Comparison of ENCODE assay signal across 1 cellular context in genomic region chr2:172571245-172571644, GRCh38.
TF ChIP-seq lines count a peak whose summit lies in the region.

No MANE protein-coding gene starts in this region.

TF ChIP-seq in HepG2, 621 proteins besides CTCF, POLR2A, EP300 and RAD21 (continued from another document and continues in another):
- TF ChIP-seq, protein P1, sequence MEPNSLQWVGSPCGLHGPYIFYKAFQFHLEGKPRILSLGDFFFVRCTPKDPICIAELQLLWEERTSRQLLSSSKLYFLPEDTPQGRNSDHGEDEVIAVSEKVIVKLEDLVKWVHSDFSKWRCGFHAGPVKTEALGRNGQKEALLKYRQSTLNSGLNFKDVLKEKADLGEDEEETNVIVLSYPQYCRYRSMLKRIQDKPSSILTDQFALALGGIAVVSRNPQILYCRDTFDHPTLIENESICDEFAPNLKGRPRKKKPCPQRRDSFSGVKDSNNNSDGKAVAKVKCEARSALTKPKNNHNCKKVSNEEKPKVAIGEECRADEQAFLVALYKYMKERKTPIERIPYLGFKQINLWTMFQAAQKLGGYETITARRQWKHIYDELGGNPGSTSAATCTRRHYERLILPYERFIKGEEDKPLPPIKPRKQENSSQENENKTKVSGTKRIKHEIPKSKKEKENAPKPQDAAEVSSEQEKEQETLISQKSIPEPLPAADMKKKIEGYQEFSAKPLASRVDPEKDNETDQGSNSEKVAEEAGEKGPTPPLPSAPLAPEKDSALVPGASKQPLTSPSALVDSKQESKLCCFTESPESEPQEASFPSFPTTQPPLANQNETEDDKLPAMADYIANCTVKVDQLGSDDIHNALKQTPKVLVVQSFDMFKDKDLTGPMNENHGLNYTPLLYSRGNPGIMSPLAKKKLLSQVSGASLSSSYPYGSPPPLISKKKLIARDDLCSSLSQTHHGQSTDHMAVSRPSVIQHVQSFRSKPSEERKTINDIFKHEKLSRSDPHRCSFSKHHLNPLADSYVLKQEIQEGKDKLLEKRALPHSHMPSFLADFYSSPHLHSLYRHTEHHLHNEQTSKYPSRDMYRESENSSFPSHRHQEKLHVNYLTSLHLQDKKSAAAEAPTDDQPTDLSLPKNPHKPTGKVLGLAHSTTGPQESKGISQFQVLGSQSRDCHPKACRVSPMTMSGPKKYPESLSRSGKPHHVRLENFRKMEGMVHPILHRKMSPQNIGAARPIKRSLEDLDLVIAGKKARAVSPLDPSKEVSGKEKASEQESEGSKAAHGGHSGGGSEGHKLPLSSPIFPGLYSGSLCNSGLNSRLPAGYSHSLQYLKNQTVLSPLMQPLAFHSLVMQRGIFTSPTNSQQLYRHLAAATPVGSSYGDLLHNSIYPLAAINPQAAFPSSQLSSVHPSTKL (CRISPR knock-in tag; IDR thresholded peaks at IDR 0.05): peak; percentile 41; the same call in 1 of the 2 replicates
- TF ChIP-seq, protein P2, sequence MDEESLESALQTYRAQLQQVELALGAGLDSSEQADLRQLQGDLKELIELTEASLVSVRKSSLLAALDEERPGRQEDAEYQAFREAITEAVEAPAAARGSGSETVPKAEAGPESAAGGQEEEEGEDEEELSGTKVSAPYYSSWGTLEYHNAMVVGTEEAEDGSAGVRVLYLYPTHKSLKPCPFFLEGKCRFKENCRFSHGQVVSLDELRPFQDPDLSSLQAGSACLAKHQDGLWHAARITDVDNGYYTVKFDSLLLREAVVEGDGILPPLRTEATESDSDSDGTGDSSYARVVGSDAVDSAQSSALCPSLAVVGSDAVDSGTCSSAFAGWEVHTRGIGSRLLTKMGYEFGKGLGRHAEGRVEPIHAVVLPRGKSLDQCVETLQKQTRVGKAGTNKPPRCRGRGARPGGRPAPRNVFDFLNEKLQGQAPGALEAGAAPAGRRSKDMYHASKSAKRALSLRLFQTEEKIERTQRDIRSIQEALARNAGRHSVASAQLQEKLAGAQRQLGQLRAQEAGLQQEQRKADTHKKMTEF (CRISPR knock-in tag; IDR thresholded peaks at IDR 0.05): 0 out of 2 replicates have a peak, but pooled peaks have one; percentile 22
- TF ChIP-seq ISX (CRISPR knock-in tag; conservative IDR thresholded peaks at IDR 0.05): no peak
- TF ChIP-seq, protein P3, sequence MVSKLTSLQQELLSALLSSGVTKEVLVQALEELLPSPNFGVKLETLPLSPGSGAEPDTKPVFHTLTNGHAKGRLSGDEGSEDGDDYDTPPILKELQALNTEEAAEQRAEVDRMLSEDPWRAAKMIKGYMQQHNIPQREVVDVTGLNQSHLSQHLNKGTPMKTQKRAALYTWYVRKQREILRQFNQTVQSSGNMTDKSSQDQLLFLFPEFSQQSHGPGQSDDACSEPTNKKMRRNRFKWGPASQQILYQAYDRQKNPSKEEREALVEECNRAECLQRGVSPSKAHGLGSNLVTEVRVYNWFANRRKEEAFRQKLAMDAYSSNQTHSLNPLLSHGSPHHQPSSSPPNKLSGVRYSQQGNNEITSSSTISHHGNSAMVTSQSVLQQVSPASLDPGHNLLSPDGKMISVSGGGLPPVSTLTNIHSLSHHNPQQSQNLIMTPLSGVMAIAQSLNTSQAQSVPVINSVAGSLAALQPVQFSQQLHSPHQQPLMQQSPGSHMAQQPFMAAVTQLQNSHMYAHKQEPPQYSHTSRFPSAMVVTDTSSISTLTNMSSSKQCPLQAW (CRISPR knock-in tag; IDR thresholded peaks at IDR 0.05): 0 out of 2 replicates have a peak, but pooled peaks have one; percentile 16
- peak; percentile 64 for TF ChIP-seq POLR2G (IDR thresholded peaks at IDR 0.05; ENCODE audit: low read depth, low read length)
- peak; percentile 44; the same call in 1 of the 2 replicates for TF ChIP-seq AHDC1 (CRISPR knock-in tag; IDR thresholded peaks at IDR 0.05; ENCODE audit: borderline replicate concordance)
- TF ChIP-seq, protein P4, sequence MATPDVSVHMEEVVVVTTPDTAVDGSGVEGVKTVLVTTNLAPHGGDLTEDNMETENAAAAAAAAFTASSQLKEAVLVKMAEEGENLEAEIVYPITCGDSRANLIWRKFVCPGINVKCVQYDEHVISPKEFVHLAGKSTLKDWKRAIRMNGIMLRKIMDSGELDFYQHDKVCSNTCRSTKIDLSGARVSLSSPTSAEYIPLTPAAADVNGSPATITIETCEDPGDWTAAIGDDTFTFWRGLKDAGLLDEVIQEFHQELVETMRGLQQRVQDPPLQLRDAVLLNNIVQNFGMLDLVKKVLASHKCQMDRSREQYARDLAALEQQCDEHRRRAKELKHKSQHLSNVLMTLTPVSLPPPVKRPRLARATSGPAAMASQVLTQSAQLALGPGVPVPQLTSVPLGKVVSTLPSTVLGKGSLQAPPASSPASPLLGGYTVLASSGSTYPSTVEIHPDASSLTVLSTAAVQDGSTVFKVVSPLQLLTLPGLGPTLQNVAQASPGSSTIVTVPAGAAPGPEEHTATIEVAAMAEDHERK (CRISPR knock-in tag; IDR thresholded peaks at IDR 0.05; ENCODE audit: low read depth): no peak
- no peak for TF ChIP-seq MXD1 (CRISPR knock-in tag; IDR thresholded peaks at IDR 0.05)
- TF ChIP-seq, protein P5, sequence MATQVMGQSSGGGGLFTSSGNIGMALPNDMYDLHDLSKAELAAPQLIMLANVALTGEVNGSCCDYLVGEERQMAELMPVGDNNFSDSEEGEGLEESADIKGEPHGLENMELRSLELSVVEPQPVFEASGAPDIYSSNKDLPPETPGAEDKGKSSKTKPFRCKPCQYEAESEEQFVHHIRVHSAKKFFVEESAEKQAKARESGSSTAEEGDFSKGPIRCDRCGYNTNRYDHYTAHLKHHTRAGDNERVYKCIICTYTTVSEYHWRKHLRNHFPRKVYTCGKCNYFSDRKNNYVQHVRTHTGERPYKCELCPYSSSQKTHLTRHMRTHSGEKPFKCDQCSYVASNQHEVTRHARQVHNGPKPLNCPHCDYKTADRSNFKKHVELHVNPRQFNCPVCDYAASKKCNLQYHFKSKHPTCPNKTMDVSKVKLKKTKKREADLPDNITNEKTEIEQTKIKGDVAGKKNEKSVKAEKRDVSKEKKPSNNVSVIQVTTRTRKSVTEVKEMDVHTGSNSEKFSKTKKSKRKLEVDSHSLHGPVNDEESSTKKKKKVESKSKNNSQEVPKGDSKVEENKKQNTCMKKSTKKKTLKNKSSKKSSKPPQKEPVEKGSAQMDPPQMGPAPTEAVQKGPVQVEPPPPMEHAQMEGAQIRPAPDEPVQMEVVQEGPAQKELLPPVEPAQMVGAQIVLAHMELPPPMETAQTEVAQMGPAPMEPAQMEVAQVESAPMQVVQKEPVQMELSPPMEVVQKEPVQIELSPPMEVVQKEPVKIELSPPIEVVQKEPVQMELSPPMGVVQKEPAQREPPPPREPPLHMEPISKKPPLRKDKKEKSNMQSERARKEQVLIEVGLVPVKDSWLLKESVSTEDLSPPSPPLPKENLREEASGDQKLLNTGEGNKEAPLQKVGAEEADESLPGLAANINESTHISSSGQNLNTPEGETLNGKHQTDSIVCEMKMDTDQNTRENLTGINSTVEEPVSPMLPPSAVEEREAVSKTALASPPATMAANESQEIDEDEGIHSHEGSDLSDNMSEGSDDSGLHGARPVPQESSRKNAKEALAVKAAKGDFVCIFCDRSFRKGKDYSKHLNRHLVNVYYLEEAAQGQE (IDR thresholded peaks at IDR 0.05; ENCODE audit: borderline replicate concordance in 1 of 2, low read depth in 1 of 2, low read length in 2 of 2): no peak
- TF ChIP-seq POLR2AphosphoS5 (IDR thresholded peaks at IDR 0.05; ENCODE audit: low read depth, low read length): peak; percentile 70
- TF ChIP-seq, protein P6, sequence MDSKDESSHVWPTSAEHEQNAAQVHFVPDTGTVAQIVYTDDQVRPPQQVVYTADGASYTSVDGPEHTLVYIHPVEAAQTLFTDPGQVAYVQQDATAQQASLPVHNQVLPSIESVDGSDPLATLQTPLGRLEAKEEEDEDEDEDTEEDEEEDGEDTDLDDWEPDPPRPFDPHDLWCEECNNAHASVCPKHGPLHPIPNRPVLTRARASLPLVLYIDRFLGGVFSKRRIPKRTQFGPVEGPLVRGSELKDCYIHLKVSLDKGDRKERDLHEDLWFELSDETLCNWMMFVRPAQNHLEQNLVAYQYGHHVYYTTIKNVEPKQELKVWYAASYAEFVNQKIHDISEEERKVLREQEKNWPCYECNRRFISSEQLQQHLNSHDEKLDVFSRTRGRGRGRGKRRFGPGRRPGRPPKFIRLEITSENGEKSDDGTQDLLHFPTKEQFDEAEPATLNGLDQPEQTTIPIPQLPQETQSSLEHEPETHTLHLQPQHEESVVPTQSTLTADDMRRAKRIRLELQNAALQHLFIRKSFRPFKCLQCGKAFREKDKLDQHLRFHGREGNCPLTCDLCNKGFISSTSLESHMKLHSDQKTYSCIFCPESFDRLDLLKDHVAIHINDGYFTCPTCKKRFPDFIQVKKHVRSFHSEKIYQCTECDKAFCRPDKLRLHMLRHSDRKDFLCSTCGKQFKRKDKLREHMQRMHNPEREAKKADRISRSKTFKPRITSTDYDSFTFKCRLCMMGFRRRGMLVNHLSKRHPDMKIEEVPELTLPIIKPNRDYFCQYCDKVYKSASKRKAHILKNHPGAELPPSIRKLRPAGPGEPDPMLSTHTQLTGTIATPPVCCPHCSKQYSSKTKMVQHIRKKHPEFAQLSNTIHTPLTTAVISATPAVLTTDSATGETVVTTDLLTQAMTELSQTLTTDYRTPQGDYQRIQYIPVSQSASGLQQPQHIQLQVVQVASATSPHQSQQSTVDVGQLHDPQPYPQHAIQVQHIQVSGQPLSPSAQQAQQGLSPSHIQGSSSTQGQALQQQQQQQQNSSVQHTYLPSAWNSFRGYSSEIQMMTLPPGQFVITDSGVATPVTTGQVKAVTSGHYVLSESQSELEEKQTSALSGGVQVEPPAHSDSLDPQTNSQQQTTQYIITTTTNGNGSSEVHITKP (CRISPR knock-in tag; IDR thresholded peaks at IDR 0.05; ENCODE audit: low read depth): no peak
- TF ChIP-seq ZBTB37 (CRISPR knock-in tag; IDR thresholded peaks at IDR 0.05): no peak
- TF ChIP-seq ZFP62 (CRISPR knock-in tag; IDR thresholded peaks at IDR 0.05): no peak
- TF ChIP-seq HMG20A (CRISPR knock-in tag; IDR thresholded peaks at IDR 0.05; ENCODE audit: borderline replicate concordance): peak; percentile 42; the same call in 1 of the 2 replicates
- no peak for TF ChIP-seq ZNF20 (CRISPR knock-in tag; IDR thresholded peaks at IDR 0.05)
- no peak; the same call in 1 of the 2 replicates for TF ChIP-seq NR2F6 (IDR thresholded peaks at IDR 0.05)
- TF ChIP-seq NR2F6 (CRISPR knock-in tag; IDR thresholded peaks at IDR 0.05): no peak
- peak; percentile 95; the same call in 1 of the 2 replicates for TF ChIP-seq PAF1 (CRISPR knock-in tag; IDR thresholded peaks at IDR 0.05)
- TF ChIP-seq RARA (CRISPR knock-in tag; IDR thresholded peaks at IDR 0.05): peak; percentile 67
- 0 out of 2 replicates have a peak, but pooled peaks have one; percentile 12 for TF ChIP-seq MED1 (CRISPR knock-in tag; IDR thresholded peaks at IDR 0.05)
- no peak for TF ChIP-seq ZKSCAN8 (CRISPR knock-in tag; IDR thresholded peaks at IDR 0.05; ENCODE audit: borderline replicate concordance)
- TF ChIP-seq, protein P7, sequence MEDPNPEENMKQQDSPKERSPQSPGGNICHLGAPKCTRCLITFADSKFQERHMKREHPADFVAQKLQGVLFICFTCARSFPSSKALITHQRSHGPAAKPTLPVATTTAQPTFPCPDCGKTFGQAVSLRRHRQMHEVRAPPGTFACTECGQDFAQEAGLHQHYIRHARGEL (CRISPR knock-in tag; IDR thresholded peaks at IDR 0.05): no peak
- TF ChIP-seq GATAD2A (CRISPR knock-in tag; IDR thresholded peaks at IDR 0.05): peak; percentile 44; the same call in 1 of the 2 replicates
- no peak for TF ChIP-seq TIGD3 (CRISPR knock-in tag; IDR thresholded peaks at IDR 0.05; ENCODE audit: borderline replicate concordance)
